In the genomic region with DNA sequence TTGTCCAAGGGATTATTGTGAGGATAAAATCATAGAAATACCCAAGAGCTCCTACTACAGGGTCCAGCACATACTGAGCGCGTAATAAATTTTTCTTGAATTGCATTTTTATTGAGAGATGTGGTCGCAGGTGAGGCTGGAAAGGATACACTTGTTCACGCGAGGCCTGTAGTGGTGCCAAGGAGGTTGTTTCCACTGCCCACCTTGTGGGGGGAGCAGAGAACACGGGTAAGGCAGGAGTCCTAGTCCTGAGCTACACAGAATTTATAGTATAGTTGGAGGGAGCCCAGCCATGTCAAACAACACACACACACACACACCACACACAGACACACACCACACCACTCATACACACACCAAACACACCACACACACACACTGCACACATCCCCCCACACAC, we compare ENCODE assay signal across 19 cellular contexts. TPM values are rescaled to one million over a fixed set of nuclear protein-coding genes. Genes with fewer than 3 reads are reported as not detected.
DNase-seq lines count a peak whose midpoint lies in the region; FAIRE-seq and TF ChIP-seq lines count a peak whose summit lies in the region.
"Had no signal": no experiment of that assay in that cellular context is flagged by ENCODE, and none has a peak within 500 bp of the region (broad histone marks: within the 10 kb centered on the region; RNA-seq: fewer than 3 reads in every experiment).

No MANE protein-coding gene starts in this region.

- TF ChIP-seq POLR2A in H1 (IDR thresholded peaks at IDR 0.05; ENCODE audit: control extremely low read depth in 1 of 2, low read depth in 2 of 2, low read length in 2 of 2), result no peak

- no peak overlapping the region for H2BK12ac ChIP-seq in H1 (ENCODE audit: low read depth, low read length)

- H3K27ac ChIP-seq in OCI-LY7 (ENCODE audit: low read depth, low read length, poor library complexity, severe bottlenecking) (no peak overlapping the region), H1 (ENCODE audit: low read depth, low read length) (no peak overlapping the region)
- H3K27ac ChIP-seq: SK-N-MC had no signal

- peak; percentile 13 to 14; a peak in 1 of 4 replicates for TF ChIP-seq RAD21 in H1 (IDR thresholded peaks at IDR 0.05 in 1 of 2, conservative IDR thresholded peaks at IDR 0.05 in 1 of 2; ENCODE audit: low read depth in 2 of 2, low read length in 2 of 2)

- H3K14ac ChIP-seq in H1 (ENCODE audit: insufficient read length), result no peak overlapping the region

- no peak overlapping the region for H3K23ac ChIP-seq in H1 (ENCODE audit: insufficient read length)

- FAIRE-seq in H1 (lab: Jason Lieb, UNC), result no peak
- FAIRE-seq: G401.6, H54, RCC 7860 had no signal

- no peak overlapping the region for H2BK120ac ChIP-seq in H1 (replicated peaks; ENCODE audit: low read depth, low read length)

- no peak overlapping the region for H3K9ac ChIP-seq in H1 (replicated peaks in 1 of 4; ENCODE audit: extremely low read depth in 1 of 4, low read depth in 3 of 4, low read length in 3 of 4)

- DNase-seq in AG20443 (ENCODE audit: low spot score) (peak; percentile 1), GM13977 (ENCODE audit: low spot score) (no peak), OCI-LY7 (ENCODE audit: low spot score) (peak; percentile 7), H1 (ENCODE audit: low read depth in 1 of 2, low spot score in 2 of 2) (no peak), NCI-H1694 treated with DMSO at 0.1 percent for 48 hours (lab: John Stamatoyannopoulos, UW) (no peak), Ammon's horn (ENCODE audit: low spot score) (no peak), occipital lobe (lab: John Stamatoyannopoulos, UW) (no peak)
- DNase-seq: AML-193; CD4-positive, CD25-positive, alpha-beta regulatory T cell; DMS79; Kasumi-1; NCI-H187 treated with DMSO at 0.1 percent for 48 hours; NCI-H510A; Right ventricle myocardium superior; T-helper 1 cell had no signal

- H4K20me1 ChIP-seq in OCI-LY7 (ENCODE audit: insufficient read depth, low read length), result no peaks in the 10 kb centered on the region
- H4K20me1 ChIP-seq in H1 (replicated peaks in 1 of 2; ENCODE audit: control insufficient read depth in 1 of 2, insufficient read depth in 2 of 2, low read length in 2 of 2), result peaks cover 0 to 9% of the 10 kb centered on the region in 2 experiments

- CTCF ChIA-PET in OCI-LY7 (lab: Charles Lee; ENCODE audit: unreplicated experiment) (no interaction called here), H1 (lab: Charles Lee; ENCODE audit: partially characterized antibody) (interaction anchor here (0.8 to 1.3 kb wide), 2 partner anchors 9 to 19 kb away, joined by 3 to 5 read pairs; no protein-coding TSS in a partner anchor)

- H3K56ac ChIP-seq in H1 (replicated peaks; ENCODE audit: insufficient read length, low read depth, low read length), result peak overlapping the region; percentile 99

- no TSS peak for BruUV-seq in OCI-LY7 (replicated peaks; lab: Mats Ljungman, UMichigan)

- H3K4me1 ChIP-seq in OCI-LY7 (ENCODE audit: insufficient read depth, low read length, poor library complexity, severe bottlenecking) (no peaks in the 10 kb centered on the region), H1 (replicated peaks in 1 of 4; ENCODE audit: control insufficient read depth in 3 of 4, insufficient read depth in 4 of 4, low read length in 3 of 4) (peaks cover 0 to 2% (median 0%) of the 10 kb centered on the region in 4 experiments; a peak in 2 of 7 replicates)

- in situ Hi-C loops in GM13977 (cut with MboI; ENCODE audit: low pct_unique_long_range_greater_than_20kb, low sequenced_read_pairs, unreplicated experiment), result no loop called here

- H2AFZ ChIP-seq in OCI-LY7 (ENCODE audit: low read length), result no peak overlapping the region
- H2AFZ ChIP-seq in H1 (ENCODE audit: low read length), result no peak overlapping the region

- no peaks in the 10 kb centered on the region; the same call in 1 of the 2 replicates for H3K79me1 ChIP-seq in H1 (ENCODE audit: low read depth, low read length)

- H3K4ac ChIP-seq in H1 (replicated peaks; ENCODE audit: insufficient read length, low read depth, low read length), result no peak overlapping the region

- WGBS in H1 (ENCODE audit: extremely low coverage in 1 of 2, insufficient coverage in 1 of 2, insufficient read length in 1 of 2, insufficient replicate concordance in 2 of 2, low coverage in 1 of 2, low lambda C conversion rate in 2 of 2, missing lambda C conversion rate in 1 of 2), 2 experiments, result 91% methylated on average over 6 of the region's 6 CpGs; no CpG with 5 or more reads in 1 of the 2 experiments

- H2BK20ac ChIP-seq in H1 (ENCODE audit: low read length), result no peak overlapping the region

- H3K9me3 ChIP-seq in OCI-LY7 (ENCODE audit: low read length) (no peaks in the 10 kb centered on the region), H1 (ENCODE audit: insufficient read depth in 2 of 2, low read depth in 1 of 2, low read length in 1 of 2) (no peaks in the 10 kb centered on the region; a peak in 1 of 4 replicates)

- H2BK5ac ChIP-seq in H1 (ENCODE audit: low read depth, low read length), result no peak overlapping the region

- no peak overlapping the region for H2AK5ac ChIP-seq in H1 (ENCODE audit: low read depth, low read length)

- H3K27me3 ChIP-seq in H1 (replicated peaks in 1 of 4; ENCODE audit: control insufficient read depth in 3 of 4, extremely low read depth in 1 of 4, insufficient read depth in 3 of 4, low read length in 3 of 4), result no peaks in the 10 kb centered on the region

- H3K4me2 ChIP-seq in OCI-LY7 (ENCODE audit: low read length) (no peak overlapping the region), H1 (ENCODE audit: insufficient read depth in 1 of 2, low read depth in 2 of 2, low read length in 2 of 2) (no peak overlapping the region)

- no peak for TF ChIP-seq EP300 in H1 (IDR thresholded peaks at IDR 0.05; ENCODE audit: borderline replicate concordance in 1 of 2, low read depth in 2 of 2, low read length in 2 of 2)

- H4K5ac ChIP-seq in H1 (ENCODE audit: insufficient read length, low read depth, low read length), result no peak overlapping the region

- no peaks in the 10 kb centered on the region for H3K36me3 ChIP-seq in OCI-LY7 (ENCODE audit: insufficient read depth, low read length)
- peaks cover 0 to 13% (median 2%) of the 10 kb centered on the region in 4 experiments; a peak in 2 of 8 replicates for H3K36me3 ChIP-seq in H1 (ENCODE audit: control insufficient read depth in 2 of 4, insufficient read depth in 4 of 4, low read length in 3 of 4)

- H4K91ac ChIP-seq in H1 (replicated peaks; ENCODE audit: insufficient read length, low read length), result no peak overlapping the region

- H3K18ac ChIP-seq in H1 (ENCODE audit: extremely low read depth, low read length), result no peak overlapping the region

- intact Hi-C loops in OCI-LY7 (cut with micrococcal nuclease; ENCODE audit: unreplicated experiment), result no loop called here

- POLR2A ChIA-PET in OCI-LY7 (lab: Charles Lee) (interaction anchor here (0.5 to 0.6 kb wide), 2 partner anchors 946 to 1972 kb away, joined by 3 to 4 read pairs; no protein-coding TSS in a partner anchor), H1 (lab: Charles Lee; ENCODE audit: partially characterized antibody) (interaction anchor here (1.3 kb wide), 1 partner anchor 14 kb away, joined by 5 read pairs; no protein-coding TSS in a partner anchor)

- H3K4me3 ChIP-seq in OCI-LY7 (ENCODE audit: low read depth, low read length, poor library complexity, severe bottlenecking) (no peak overlapping the region), H1 (ENCODE audit: extremely low read depth in 1 of 4, insufficient read depth in 2 of 4, low read depth in 3 of 4, low read length in 4 of 4) (no peak overlapping the region)
- H3K4me3 ChIP-seq: SK-N-MC had no signal

- no peaks in the 10 kb centered on the region for H3K9me2 ChIP-seq in OCI-LY7 (ENCODE audit: insufficient read depth, low read length)

- H2BK15ac ChIP-seq in H1 (ENCODE audit: low read length), result no peak overlapping the region

- H4K8ac ChIP-seq in H1 (ENCODE audit: extremely low read depth, insufficient read depth, low read length), result no peak overlapping the region

- peaks cover 10% of the 10 kb centered on the region; the same call in 1 of the 2 replicates for H3K23me2 ChIP-seq in H1 (ENCODE audit: low read depth, low read length)

- TF ChIP-seq CTCF in GM13977 (IDR thresholded peaks at IDR 0.05; ENCODE audit: extremely low read depth, insufficient read depth, missing control alignments), result peak; percentile 9
- no peak for TF ChIP-seq CTCF in OCI-LY7 (conservative IDR thresholded peaks at IDR 0.05; ENCODE audit: low read length)
- no peak for TF ChIP-seq CTCF in H1 (IDR thresholded peaks at IDR 0.05; ENCODE audit: control extremely low read depth in 1 of 3, insufficient read depth in 1 of 3, low read depth in 1 of 3, low read length in 3 of 3)

- no peaks in the 10 kb centered on the region for H3K79me2 ChIP-seq in OCI-LY7 (ENCODE audit: insufficient read depth, low read depth, low read length)
- H3K79me2 ChIP-seq in H1 (ENCODE audit: control insufficient read depth in 1 of 2, insufficient read depth in 2 of 2, low read length in 2 of 2), result no peaks in the 10 kb centered on the region

TF ChIP-seq in H1, 55 proteins besides CTCF, POLR2A, EP300 and RAD21 (continues in another document):
- TF ChIP-seq TEAD4 (IDR thresholded peaks at IDR 0.05; ENCODE audit: low read depth, low read length) (no peak), CBX8 (IDR thresholded peaks at IDR 0.05; ENCODE audit: borderline replicate concordance, low read depth, low read length) (no peak)

RNA-seq across cellular contexts. Expression of a gene that starts 31.8 kb away (rescaled TPM):
- 6.2 and 6.9 TPM in 2 replicates for total RNA-seq in OCI-LY7 (2014; rRNA removed; shearing (Covaris generic))
- 10.8 and 12.5 TPM in 2 replicates for total RNA-seq in OCI-LY7 (2022)
- total RNA-seq in H1 (2021; fragmentation: NEBNext Ultra II Directional; extraction: Animal tissue kit (Norgen Biotek cat#: 25700)), result 1.0 and 1.4 TPM in 2 replicates
- 0.65 and 0.82 TPM in 2 replicates for polyA plus RNA-seq in H1 (2011; rRNA removed)
- 1.5 TPM for polyA plus RNA-seq in H1 (2011; cell fraction: cytosol; rRNA removed)
- 1.1 TPM for polyA plus RNA-seq in H1 (2011; cell fraction: nucleus; rRNA removed)
- 0.52 to 0.94 TPM (median 0.69 TPM) in 4 replicates for polyA plus RNA-seq in H1 (2012, experiment 1 of 2)
- not detected for polyA plus RNA-seq in H1 (2012, experiment 2 of 2)
- 0.81 TPM for polyA plus RNA-seq in H1 (2013, experiment 1 of 2)
- 0.59 TPM for polyA plus RNA-seq in H1 (2013, experiment 2 of 2)
- 0.37 and 0.79 TPM in 2 replicates for polyA minus RNA-seq in H1 (2011; rRNA and poly(A)+ RNA removed)
- polyA minus RNA-seq in H1 (2011; cell fraction: cytosol; rRNA and poly(A)+ RNA removed), result 1.1 TPM
- polyA minus RNA-seq in H1 (2011; cell fraction: nucleus; rRNA and poly(A)+ RNA removed), result 1.9 TPM
- 7.2 TPM for total RNA-seq in occipital lobe

RNA-seq across cellular contexts. Expression of a gene that starts 55.1 kb away (rescaled TPM):
- total RNA-seq in OCI-LY7 (2014; rRNA removed; shearing (Covaris generic)), result not detected in 2 replicates
- not detected in 2 replicates for total RNA-seq in OCI-LY7 (2022)
- 7.5 and 8.5 TPM in 2 replicates for total RNA-seq in H1 (2021; fragmentation: NEBNext Ultra II Directional; extraction: Animal tissue kit (Norgen Biotek cat#: 25700))
- polyA plus RNA-seq in H1 (2011; rRNA removed), result 6.1 and 9.0 TPM in 2 replicates
- polyA plus RNA-seq in H1 (2011; cell fraction: cytosol; rRNA removed), result 8.4 TPM
- 16.0 TPM for polyA plus RNA-seq in H1 (2011; cell fraction: nucleus; rRNA removed)
- polyA plus RNA-seq in H1 (2012, experiment 1 of 2), result 9.0 to 9.4 TPM (median 9.1 TPM) in 4 replicates
- 6.6 TPM for polyA plus RNA-seq in H1 (2012, experiment 2 of 2)
- polyA plus RNA-seq in H1 (2013, experiment 1 of 2), result 6.8 TPM
- 6.0 TPM for polyA plus RNA-seq in H1 (2013, experiment 2 of 2)
- polyA minus RNA-seq in H1 (2011; rRNA and poly(A)+ RNA removed), result 12.2 and 15.6 TPM in 2 replicates
- 6.5 TPM for polyA minus RNA-seq in H1 (2011; cell fraction: cytosol; rRNA and poly(A)+ RNA removed)
- 11.4 TPM for polyA minus RNA-seq in H1 (2011; cell fraction: nucleus; rRNA and poly(A)+ RNA removed)
- total RNA-seq in occipital lobe, result 38.8 TPM

Comparison
In these comparisons a context has a peak if more than half of its experiments do, and no peak if none do; other contexts are left out.
1. DNase-seq: peak in AG20443 (single experiment) and OCI-LY7 (single experiment); none in GM13977 (single experiment), H1 (0 of 2), NCI-H1694 treated with DMSO at 0.1 percent for 48 hours (single experiment), Ammon's horn (single experiment) and occipital lobe (single experiment).